In the genomic region with DNA sequence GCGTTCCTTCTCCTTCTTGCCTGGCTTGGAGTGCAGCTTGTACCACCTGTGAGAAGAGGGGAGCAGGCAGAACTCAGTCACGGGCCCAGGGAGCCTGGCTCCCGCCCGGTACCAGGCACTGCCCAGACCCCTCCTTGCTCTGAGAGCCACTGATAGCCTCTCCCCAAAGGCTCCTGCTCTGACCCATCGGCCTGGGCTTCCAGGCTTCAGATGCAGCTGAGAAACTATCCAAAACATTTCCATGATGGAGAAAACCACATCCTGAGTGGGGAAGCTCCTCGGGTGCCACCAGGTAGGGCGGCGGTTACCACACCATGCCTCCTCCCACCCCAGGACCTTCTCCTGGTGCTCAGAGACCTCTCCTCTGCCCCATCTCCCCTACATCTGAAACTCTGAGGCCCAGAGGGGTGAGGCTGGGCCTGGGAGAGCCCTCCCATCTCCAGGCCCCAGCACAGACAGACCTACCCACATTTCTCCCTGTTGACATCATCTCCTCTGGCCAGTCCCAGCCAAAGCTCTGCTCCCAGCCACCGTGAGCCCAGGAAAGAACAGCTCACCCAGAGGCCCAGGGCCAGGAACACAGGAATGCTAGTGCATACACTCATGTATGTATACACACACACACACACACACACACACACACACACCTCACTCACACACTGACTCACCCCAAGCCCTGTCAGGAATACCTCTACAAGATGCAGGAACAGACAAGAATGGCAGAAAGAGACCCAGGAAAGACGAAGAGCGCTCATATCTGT, we compare ENCODE assay signal across 1 cellular context.
TF ChIP-seq lines count a peak whose summit lies in the region.

No MANE protein-coding gene starts in this region.

TF ChIP-seq in SK-N-SH, 30 proteins besides CTCF, POLR2A, EP300 and RAD21 (continued from another document):
- TF ChIP-seq, protein P1, sequence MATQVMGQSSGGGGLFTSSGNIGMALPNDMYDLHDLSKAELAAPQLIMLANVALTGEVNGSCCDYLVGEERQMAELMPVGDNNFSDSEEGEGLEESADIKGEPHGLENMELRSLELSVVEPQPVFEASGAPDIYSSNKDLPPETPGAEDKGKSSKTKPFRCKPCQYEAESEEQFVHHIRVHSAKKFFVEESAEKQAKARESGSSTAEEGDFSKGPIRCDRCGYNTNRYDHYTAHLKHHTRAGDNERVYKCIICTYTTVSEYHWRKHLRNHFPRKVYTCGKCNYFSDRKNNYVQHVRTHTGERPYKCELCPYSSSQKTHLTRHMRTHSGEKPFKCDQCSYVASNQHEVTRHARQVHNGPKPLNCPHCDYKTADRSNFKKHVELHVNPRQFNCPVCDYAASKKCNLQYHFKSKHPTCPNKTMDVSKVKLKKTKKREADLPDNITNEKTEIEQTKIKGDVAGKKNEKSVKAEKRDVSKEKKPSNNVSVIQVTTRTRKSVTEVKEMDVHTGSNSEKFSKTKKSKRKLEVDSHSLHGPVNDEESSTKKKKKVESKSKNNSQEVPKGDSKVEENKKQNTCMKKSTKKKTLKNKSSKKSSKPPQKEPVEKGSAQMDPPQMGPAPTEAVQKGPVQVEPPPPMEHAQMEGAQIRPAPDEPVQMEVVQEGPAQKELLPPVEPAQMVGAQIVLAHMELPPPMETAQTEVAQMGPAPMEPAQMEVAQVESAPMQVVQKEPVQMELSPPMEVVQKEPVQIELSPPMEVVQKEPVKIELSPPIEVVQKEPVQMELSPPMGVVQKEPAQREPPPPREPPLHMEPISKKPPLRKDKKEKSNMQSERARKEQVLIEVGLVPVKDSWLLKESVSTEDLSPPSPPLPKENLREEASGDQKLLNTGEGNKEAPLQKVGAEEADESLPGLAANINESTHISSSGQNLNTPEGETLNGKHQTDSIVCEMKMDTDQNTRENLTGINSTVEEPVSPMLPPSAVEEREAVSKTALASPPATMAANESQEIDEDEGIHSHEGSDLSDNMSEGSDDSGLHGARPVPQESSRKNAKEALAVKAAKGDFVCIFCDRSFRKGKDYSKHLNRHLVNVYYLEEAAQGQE (IDR thresholded peaks at IDR 0.05; ENCODE audit: low read depth, low read length) = no peak
- TF ChIP-seq JUND (IDR thresholded peaks at IDR 0.05) (peak; percentile 87; the same call in 1 of the 2 replicates), FOXM1 (IDR thresholded peaks at IDR 0.05; ENCODE audit: low read depth) (no peak), TAF1 (IDR thresholded peaks at IDR 0.05; ENCODE audit: borderline replicate concordance, low read depth, low read length) (no peak), POLR2AphosphoS5 (IDR thresholded peaks at IDR 0.05; ENCODE audit: low read depth, low read length) (peak; percentile 31; the same call in 1 of the 2 replicates), RFX5 (IDR thresholded peaks at IDR 0.05; ENCODE audit: low read length) (no peak)
- TF ChIP-seq, protein P2, sequence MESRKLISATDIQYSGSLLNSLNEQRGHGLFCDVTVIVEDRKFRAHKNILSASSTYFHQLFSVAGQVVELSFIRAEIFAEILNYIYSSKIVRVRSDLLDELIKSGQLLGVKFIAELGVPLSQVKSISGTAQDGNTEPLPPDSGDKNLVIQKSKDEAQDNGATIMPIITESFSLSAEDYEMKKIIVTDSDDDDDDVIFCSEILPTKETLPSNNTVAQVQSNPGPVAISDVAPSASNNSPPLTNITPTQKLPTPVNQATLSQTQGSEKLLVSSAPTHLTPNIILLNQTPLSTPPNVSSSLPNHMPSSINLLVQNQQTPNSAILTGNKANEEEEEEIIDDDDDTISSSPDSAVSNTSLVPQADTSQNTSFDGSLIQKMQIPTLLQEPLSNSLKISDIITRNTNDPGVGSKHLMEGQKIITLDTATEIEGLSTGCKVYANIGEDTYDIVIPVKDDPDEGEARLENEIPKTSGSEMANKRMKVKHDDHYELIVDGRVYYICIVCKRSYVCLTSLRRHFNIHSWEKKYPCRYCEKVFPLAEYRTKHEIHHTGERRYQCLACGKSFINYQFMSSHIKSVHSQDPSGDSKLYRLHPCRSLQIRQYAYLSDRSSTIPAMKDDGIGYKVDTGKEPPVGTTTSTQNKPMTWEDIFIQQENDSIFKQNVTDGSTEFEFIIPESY (IDR thresholded peaks at IDR 0.05; ENCODE audit: borderline replicate concordance, low read depth) = no peak
TF ChIP-seq in SK-N-SH: peak in this region for 7.
